ENCODE assay signal across 22 cellular contexts in genomic region chr16:12366313-12366712, GRCh38.
"Had no signal": no experiment of that assay in that cellular context is flagged by ENCODE, and none has a peak within 500 bp of the region (broad histone marks: within the 10 kb centered on the region; RNA-seq: fewer than 3 reads in every experiment).

No MANE protein-coding gene starts in this region.

- H3K36me3 ChIP-seq: breast epithelium, lower lobe of right lung, tibial artery had no signal

- H3K4me3 ChIP-seq: breast epithelium, coronary artery, lower lobe of right lung, tibial artery had no signal

- H3K4me1 ChIP-seq: breast epithelium, lower lobe of right lung had no signal

- FAIRE-seq: astrocyte, endometrium had no signal

- H3K27ac ChIP-seq: breast epithelium, coronary artery, lower lobe of right lung, tibial artery, VCaP had no signal

- H3K27me3 Mint-ChIP-seq: activated CD4-positive, alpha-beta T cell treated with anti-CD3 and anti-CD28 coated beads, Interleukin-2, amount 10 ng/mL, durations not matched to agents 24 days and 14 days; activated CD8-positive, alpha-beta memory T cell treated with anti-CD3 and anti-CD28 coated beads, Interleukin-2, amount 10 ng/mL, durations not matched to agents 7 days and 5 days; activated CD8-positive, alpha-beta T cell treated with anti-CD3 and anti-CD28 coated beads for 36 hours; activated naive CD8-positive, alpha-beta T cell treated with anti-CD3 and anti-CD28 coated beads for 36 hours; naive thymus-derived CD8-positive, alpha-beta T cell; progenitor cell of endocrine pancreas; stimulated activated naive CD8-positive, alpha-beta T cell treated with anti-CD3 and anti-CD28 coated beads, Interleukin-15, Interleukin-2, amounts not matched to agents 100 ng/mL and 50 ng/mL, for 24 hours had no signal

- H3K4me1 Mint-ChIP-seq: activated CD4-positive, alpha-beta T cell treated with anti-CD3 and anti-CD28 coated beads, Interleukin-2, amount 10 ng/mL, durations not matched to agents 24 days and 14 days; activated CD8-positive, alpha-beta memory T cell treated with anti-CD3 and anti-CD28 coated beads, Interleukin-2, amount 10 ng/mL, durations not matched to agents 7 days and 5 days; activated naive CD8-positive, alpha-beta T cell treated with anti-CD3 and anti-CD28 coated beads for 36 hours had no signal

- DNase-seq: activated CD4-positive, alpha-beta T cell treated with anti-CD3 and anti-CD28 coated beads, Interleukin-2, amount 10 ng/mL, durations not matched to agents 24 days and 14 days; activated CD8-positive, alpha-beta memory T cell treated with anti-CD3 and anti-CD28 coated beads, Interleukin-2, amount 10 ng/mL, durations not matched to agents 7 days and 5 days; activated CD8-positive, alpha-beta T cell treated with anti-CD3 and anti-CD28 coated beads for 36 hours; activated naive CD8-positive, alpha-beta T cell treated with anti-CD3 and anti-CD28 coated beads for 36 hours; cerebellar nuclear complex; lower lobe of right lung; retina; stimulated activated CD4-positive, alpha-beta T cell treated with anti-CD3 and anti-CD28 coated beads, Interleukin-4, amount 100 ng/mL, for 4 hours; substantia nigra; T1000; tibial artery had no signal

- ATAC-seq: activated CD4-positive, CD25-positive, alpha-beta regulatory T cell treated with anti-CD3 and anti-CD28 coated beads, Interleukin-2, amount 50 U/mL, for 24 hours; activated CD8-positive, alpha-beta memory T cell treated with anti-CD3 and anti-CD28 coated beads, Interleukin-2, amount 10 ng/mL, durations not matched to agents 7 days and 5 days; activated CD8-positive, alpha-beta T cell treated with anti-CD3 and anti-CD28 coated beads for 36 hours; left lobe of liver; lower lobe of right lung; naive thymus-derived CD8-positive, alpha-beta T cell had no signal

- H3K4me3 Mint-ChIP-seq: activated CD4-positive, alpha-beta T cell treated with anti-CD3 and anti-CD28 coated beads, Interleukin-2, amount 10 ng/mL, durations not matched to agents 24 days and 14 days; activated CD8-positive, alpha-beta memory T cell treated with anti-CD3 and anti-CD28 coated beads, Interleukin-2, amount 10 ng/mL, durations not matched to agents 7 days and 5 days; activated CD8-positive, alpha-beta T cell treated with anti-CD3 and anti-CD28 coated beads for 36 hours; activated naive CD8-positive, alpha-beta T cell treated with anti-CD3 and anti-CD28 coated beads for 36 hours; naive thymus-derived CD8-positive, alpha-beta T cell; stimulated activated naive CD8-positive, alpha-beta T cell treated with anti-CD3 and anti-CD28 coated beads, Interleukin-15, Interleukin-2, amounts not matched to agents 100 ng/mL and 50 ng/mL, for 24 hours; T-helper 1 cell treated with Interleukin-12 subunit alpha and Interleukin-12 subunit beta and Interleukin-4 antibody, amounts not matched to agents 30 μg/mL and 1 μg/mL, for 36 hours had no signal

- H3K9me3 Mint-ChIP-seq: activated CD4-positive, alpha-beta T cell treated with anti-CD3 and anti-CD28 coated beads, Interleukin-2, amount 10 ng/mL, durations not matched to agents 24 days and 14 days; activated CD8-positive, alpha-beta T cell treated with anti-CD3 and anti-CD28 coated beads for 36 hours; activated naive CD8-positive, alpha-beta T cell treated with anti-CD3 and anti-CD28 coated beads for 36 hours; naive thymus-derived CD8-positive, alpha-beta T cell; stimulated activated naive CD8-positive, alpha-beta T cell treated with anti-CD3 and anti-CD28 coated beads, Interleukin-15, Interleukin-2, amounts not matched to agents 100 ng/mL and 50 ng/mL, for 24 hours; T-helper 1 cell treated with Interleukin-12 subunit alpha and Interleukin-12 subunit beta and Interleukin-4 antibody, amounts not matched to agents 30 μg/mL and 1 μg/mL, for 36 hours had no signal

- H3K27ac Mint-ChIP-seq: activated CD4-positive, alpha-beta T cell treated with anti-CD3 and anti-CD28 coated beads, Interleukin-2, amount 10 ng/mL, durations not matched to agents 24 days and 14 days; activated CD8-positive, alpha-beta memory T cell treated with anti-CD3 and anti-CD28 coated beads, Interleukin-2, amount 10 ng/mL, durations not matched to agents 7 days and 5 days; activated CD8-positive, alpha-beta T cell treated with anti-CD3 and anti-CD28 coated beads for 36 hours; activated naive CD8-positive, alpha-beta T cell treated with anti-CD3 and anti-CD28 coated beads for 36 hours; progenitor cell of endocrine pancreas; stimulated activated naive CD8-positive, alpha-beta T cell treated with anti-CD3 and anti-CD28 coated beads, Interleukin-15, Interleukin-2, amounts not matched to agents 100 ng/mL and 50 ng/mL, for 24 hours; T-helper 1 cell treated with Interleukin-12 subunit alpha and Interleukin-12 subunit beta and Interleukin-4 antibody, amounts not matched to agents 30 μg/mL and 1 μg/mL, for 36 hours had no signal

- H3K9me3 ChIP-seq: breast epithelium, lower lobe of right lung, tibial artery had no signal

- H3K27me3 ChIP-seq: breast epithelium, tibial artery had no signal

- H3K36me3 Mint-ChIP-seq: activated CD8-positive, alpha-beta memory T cell treated with anti-CD3 and anti-CD28 coated beads, Interleukin-2, amount 10 ng/mL, durations not matched to agents 7 days and 5 days; activated naive CD8-positive, alpha-beta T cell treated with anti-CD3 and anti-CD28 coated beads for 36 hours had no signal
